In genomic region chr17:7243838-7244237, GRCh38 we compare ENCODE assay signal across 8 cellular contexts. TPM values are rescaled to one million over a fixed set of nuclear protein-coding genes. Genes with fewer than 3 reads are reported as not detected.
A peak's percentile ranks its signal among the peaks of the same experiment; 100 is the strongest.
DNase-seq lines count a peak whose midpoint lies in the region; ATAC-seq and TF ChIP-seq lines count a peak whose summit lies in the region.
"Not testable (repeated sequence)": the region's sequence is repeated elsewhere in the genome, so short reads cannot be mapped to it uniquely, and the experiment has no call there.

No MANE protein-coding gene starts in this region.

- H3K9me3 Mint-ChIP-seq in CD4-positive, alpha-beta memory T cell; T-cell; activated naive CD4-positive, alpha-beta T cell treated with anti-CD3 and anti-CD28 coated beads, Interleukin-2, amount 10 ng/mL, durations not matched to agents 7 days and 5 days; naive thymus-derived CD8-positive, alpha-beta T cell: not testable (repeated sequence)

- peaks cover 35% of the 10 kb centered on the region for H3K4me1 ChIP-seq in CD4-positive, alpha-beta memory T cell (ENCODE audit: insufficient read depth, low read length)
- H3K4me1 ChIP-seq in left ventricle myocardium inferior (peaks cover 50% of the 10 kb centered on the region), psoas muscle (peaks cover 39% of the 10 kb centered on the region), transverse colon (peaks cover 18 to 34% (median 29%) of the 10 kb centered on the region in 4 donors)

- intact Hi-C loops in CD4-positive, alpha-beta memory T cell (cut with micrococcal nuclease); left ventricle myocardium inferior (cut with micrococcal nuclease): not testable (repeated sequence)
- intact Hi-C loops in psoas muscle (cut with DNase I): loop anchor here (2.0 to 10.0 kb wide), 3 partner anchors 37 to 901 kb away; partner anchors contain the start of genes SENP3 (in 1 of the 2) and SLC2A4 (in 1 of the 2)
- intact Hi-C loops in transverse colon (cut with DNase I; ENCODE audit: low total_unique reads): loop anchor here (5.0 kb wide), 1 partner anchor 598 kb away; no protein-coding TSS in a partner anchor

- H3K27ac Mint-ChIP-seq in CD4-positive, alpha-beta memory T cell: peak overlapping the region in 6 of 7 donors; percentile 22 to 100 (median 93)
- H3K27ac Mint-ChIP-seq in T-cell: not testable (repeated sequence)
- peak overlapping the region; percentile 68 for H3K27ac Mint-ChIP-seq in activated naive CD4-positive, alpha-beta T cell treated with anti-CD3 and anti-CD28 coated beads, Interleukin-2, amount 10 ng/mL, durations not matched to agents 7 days and 5 days
- peak overlapping the region in 7 of 10 donors; percentile 48 to 100 (median 98) for H3K27ac Mint-ChIP-seq in naive thymus-derived CD8-positive, alpha-beta T cell

- H3K27me3 ChIP-seq in CD4-positive, alpha-beta memory T cell (ENCODE audit: insufficient read depth, low read length); left ventricle myocardium inferior (ENCODE audit: low read depth); psoas muscle (ENCODE audit: insufficient read depth in 3 of 3, low read length in 2 of 3); transverse colon: not testable (repeated sequence)

- peak overlapping the region; percentile 96 for H3K27ac ChIP-seq in CD4-positive, alpha-beta memory T cell (ENCODE audit: low read depth, low read length)
- peak overlapping the region; percentile 99 to 100 for H3K27ac ChIP-seq in coronary artery
- H3K27ac ChIP-seq in left ventricle myocardium inferior (replicated peaks): peak overlapping the region; percentile 99
- peak overlapping the region; percentile 87 for H3K27ac ChIP-seq in psoas muscle
- peak overlapping the region; percentile 91 to 99 (median 98) for H3K27ac ChIP-seq in transverse colon

- not testable (repeated sequence) for TF ChIP-seq EP300 in transverse colon (IDR thresholded peaks at IDR 0.05; ENCODE audit: low read depth)

- not testable (repeated sequence) for H3K27me3 Mint-ChIP-seq in CD4-positive, alpha-beta memory T cell; T-cell; activated naive CD4-positive, alpha-beta T cell treated with anti-CD3 and anti-CD28 coated beads, Interleukin-2, amount 10 ng/mL, durations not matched to agents 7 days and 5 days; naive thymus-derived CD8-positive, alpha-beta T cell

- H3K4me1 Mint-ChIP-seq in CD4-positive, alpha-beta memory T cell: peaks cover 27 to 58% (median 39%) of the 10 kb centered on the region in 4 donors
- H3K4me1 Mint-ChIP-seq in T-cell: peaks cover 46 to 51% (median 46%) of the 10 kb centered on the region in 3 donors
- peaks cover 46% of the 10 kb centered on the region for H3K4me1 Mint-ChIP-seq in activated naive CD4-positive, alpha-beta T cell treated with anti-CD3 and anti-CD28 coated beads, Interleukin-2, amount 10 ng/mL, durations not matched to agents 7 days and 5 days
- peaks cover 31 to 57% (median 46%) of the 10 kb centered on the region in 4 donors for H3K4me1 Mint-ChIP-seq in naive thymus-derived CD8-positive, alpha-beta T cell

- TF ChIP-seq CTCF in coronary artery (IDR thresholded peaks at IDR 0.05); left ventricle myocardium inferior (IDR thresholded peaks at IDR 0.05; ENCODE audit: borderline replicate concordance); psoas muscle (IDR thresholded peaks at IDR 0.05); transverse colon (IDR thresholded peaks at IDR 0.05): not testable (repeated sequence)

- H3K4me3 ChIP-seq in CD4-positive, alpha-beta memory T cell (ENCODE audit: low read length in 2 of 2): not testable (repeated sequence)
- H3K4me3 ChIP-seq in coronary artery (peak overlapping the region; percentile 98), left ventricle myocardium inferior (peak overlapping the region; percentile 97), psoas muscle (peak overlapping the region; percentile 96), transverse colon (peak overlapping the region in 1 of 4 donors; percentile 95)

- WGBS in psoas muscle, 3 donors: 48 to 76% (median 58%) methylated on average over 9 to 10 of the region's 10 CpGs
- 80% methylated on average over 10 of the region's 10 CpGs; no CpG with 5 or more reads in 1 of the 2 donors for WGBS in transverse colon (ENCODE audit: low coverage in 1 of 2), 2 donors

- peaks cover 24 to 60% of the 10 kb centered on the region in 2 donors for H3K36me3 Mint-ChIP-seq in CD4-positive, alpha-beta memory T cell
- H3K36me3 Mint-ChIP-seq in T-cell: peaks cover 29% of the 10 kb centered on the region
- peaks cover 57% of the 10 kb centered on the region for H3K36me3 Mint-ChIP-seq in activated naive CD4-positive, alpha-beta T cell treated with anti-CD3 and anti-CD28 coated beads, Interleukin-2, amount 10 ng/mL, durations not matched to agents 7 days and 5 days
- peaks cover 0 to 46% (median 4%) of the 10 kb centered on the region in 3 donors for H3K36me3 Mint-ChIP-seq in naive thymus-derived CD8-positive, alpha-beta T cell

- peak overlapping the region in 3 of 8 donors; percentile 25 to 66 (median 29) for H3K4me3 Mint-ChIP-seq in CD4-positive, alpha-beta memory T cell
- peak overlapping the region in 2 of 3 donors; percentile 47 to 99 for H3K4me3 Mint-ChIP-seq in T-cell
- peak overlapping the region; percentile 94 for H3K4me3 Mint-ChIP-seq in activated naive CD4-positive, alpha-beta T cell treated with anti-CD3 and anti-CD28 coated beads, Interleukin-2, amount 10 ng/mL, durations not matched to agents 7 days and 5 days
- H3K4me3 Mint-ChIP-seq in naive thymus-derived CD8-positive, alpha-beta T cell: peak overlapping the region in 3 of 10 donors; percentile 25 to 83 (median 59)

- not testable (repeated sequence) for DNase-seq in CD4-positive, alpha-beta memory T cell; T-cell; activated naive CD4-positive, alpha-beta T cell treated with anti-CD3 and anti-CD28 coated beads, Interleukin-2, amount 10 ng/mL, durations not matched to agents 7 days and 5 days; left ventricle myocardium inferior; naive thymus-derived CD8-positive, alpha-beta T cell; psoas muscle; transverse colon
- peak; percentile 68 for DNase-seq in coronary artery (ENCODE audit: low spot score)

- not testable (repeated sequence) for TF ChIP-seq POLR2A in transverse colon (IDR thresholded peaks at IDR 0.05)

- CTCF ChIA-PET in CD4-positive, alpha-beta memory T cell (lab: Charles Lee; ENCODE audit: partially characterized antibody): interaction anchor here (1.4 kb wide), 1 partner anchor 52 kb away, joined by 3 read pairs; no protein-coding TSS in a partner anchor
- CTCF ChIA-PET in T-cell (lab: Charles Lee): interaction anchor here in 1 of 2 donors (0.6 to 0.9 kb wide), 3 partner anchors 10 to 670 kb away, joined by 3 to 4 read pairs (median 3); no protein-coding TSS in a partner anchor
- CTCF ChIA-PET in activated naive CD4-positive, alpha-beta T cell treated with anti-CD3 and anti-CD28 coated beads, Interleukin-2, amount 10 ng/mL, durations not matched to agents 7 days and 5 days (lab: Charles Lee): not testable (repeated sequence)

- in situ Hi-C loops in transverse colon (cut with MboI; ENCODE audit: low pct_ligation_motif_present in 1 of 4, low pct_unique_long_range_greater_than_20kb in 1 of 4, low sequenced_read_pairs in 3 of 4): loop anchor here in 1 of 4 donors (25.0 kb wide), 1 partner anchor 893 kb away; no protein-coding TSS in a partner anchor

- POLR2A ChIA-PET in CD4-positive, alpha-beta memory T cell (lab: Charles Lee; ENCODE audit: partially characterized antibody): interaction anchor here (0.7 to 17.6 kb wide), 5 partner anchors 6 to 52 kb away, joined by 3 to 435 read pairs (median 17); partner anchors contain the start of genes ACADVL, CTDNEP1, DLG4 and DVL2
- POLR2A ChIA-PET in T-cell (lab: Charles Lee): not testable (repeated sequence)
- POLR2A ChIA-PET in naive thymus-derived CD8-positive, alpha-beta T cell (lab: Charles Lee): interaction anchor here (1.5 to 18.2 kb wide), 4 partner anchors 9 to 50 kb away, joined by 3 to 371 read pairs (median 12); partner anchors contain the start of genes ACADVL and DLG4

- not testable (repeated sequence) for ATAC-seq in T-cell (replicated peaks in 1 of 4); naive thymus-derived CD8-positive, alpha-beta T cell; psoas muscle

- peaks cover 28% of the 10 kb centered on the region for H3K36me3 ChIP-seq in CD4-positive, alpha-beta memory T cell (ENCODE audit: insufficient read depth, low read length)
- peaks cover 48% of the 10 kb centered on the region for H3K36me3 ChIP-seq in left ventricle myocardium inferior
- peaks cover 7 to 55% of the 10 kb centered on the region in 2 donors for H3K36me3 ChIP-seq in psoas muscle (ENCODE audit: insufficient read depth in 1 of 2, low read depth in 1 of 2)
- peaks cover 0 to 35% (median 17%) of the 10 kb centered on the region in 4 donors for H3K36me3 ChIP-seq in transverse colon

- H3K9me3 ChIP-seq in CD4-positive, alpha-beta memory T cell (ENCODE audit: control insufficient read depth in 1 of 2, low read length in 2 of 2); left ventricle myocardium inferior (replicated peaks); psoas muscle; transverse colon: not testable (repeated sequence)

RNA-seq across cellular contexts. Expression of gene GABARAP, which starts 1.6 kb away (rescaled TPM):
- total RNA-seq in CD4-positive, alpha-beta memory T cell: 100 to 1,000 TPM; 324 to 327 TPM
- 100 to 1,000 TPM; 741 to 896 TPM for polyA plus RNA-seq in CD4-positive, alpha-beta memory T cell
- 100 to 1,000 TPM; 197 to 278 (median 276) TPM for total RNA-seq in T-cell
- total RNA-seq in left ventricle myocardium inferior: 394 TPM
- 100 to 1,000 TPM; 268 to 280 TPM for total RNA-seq in naive thymus-derived CD8-positive, alpha-beta T cell
- polyA plus RNA-seq in naive thymus-derived CD8-positive, alpha-beta T cell: 100 to 1,000 TPM; 799 to 964 (median 817) TPM
- 100 to 1,000 TPM; 447 to 492 (median 481) TPM for total RNA-seq in psoas muscle
- 100 to 1,000 TPM; 344 to 569 (median 510) TPM for polyA plus RNA-seq in psoas muscle
- 100 to 1,000 TPM; 209 to 479 (median 394) TPM for total RNA-seq in transverse colon

RNA-seq across cellular contexts. Expression of gene PHF23, which starts 4.6 kb away (rescaled TPM):
- 10 to 100 TPM; 45.8 to 55.8 TPM for total RNA-seq in CD4-positive, alpha-beta memory T cell
- 10 to 100 TPM; 11.4 to 29.8 TPM for polyA plus RNA-seq in CD4-positive, alpha-beta memory T cell
- total RNA-seq in T-cell: 10 to 100 TPM; 13.3 to 51.6 (median 43.5) TPM
- 22.0 TPM for total RNA-seq in left ventricle myocardium inferior
- total RNA-seq in naive thymus-derived CD8-positive, alpha-beta T cell: 10 to 100 TPM; 49.9 to 53.9 TPM
- polyA plus RNA-seq in naive thymus-derived CD8-positive, alpha-beta T cell: 10 to 100 TPM; 18.1 to 35.7 (median 22.2) TPM
- 10 to 100 TPM; 20.9 to 28.8 (median 27.7) TPM for total RNA-seq in psoas muscle
- polyA plus RNA-seq in psoas muscle: 10 to 100 TPM; 24.0 to 43.3 (median 29.4) TPM
- total RNA-seq in transverse colon: 10 to 100 TPM; 20.6 to 33.5 (median 27.8) TPM

RNA-seq across cellular contexts. Expression of gene CTDNEP1, which starts 7.7 kb away (rescaled TPM):
- 100 to 1,000 TPM; 145 to 157 TPM for total RNA-seq in CD4-positive, alpha-beta memory T cell
- polyA plus RNA-seq in CD4-positive, alpha-beta memory T cell: 10 to 100 TPM; 42.4 to 59.1 TPM
- total RNA-seq in T-cell (100 to 1,000 TPM; 109 to 131 (median 125) TPM), left ventricle myocardium inferior (105 TPM), psoas muscle (100 to 1,000 TPM; 208 to 332 (median 254) TPM), transverse colon (100 to 1,000 TPM in 1 of 4 donors, 10 to 100 TPM in 3; 52.3 to 113 (median 60.4) TPM)
- total RNA-seq in naive thymus-derived CD8-positive, alpha-beta T cell: 100 to 1,000 TPM; 138 to 142 TPM
- polyA plus RNA-seq in naive thymus-derived CD8-positive, alpha-beta T cell: 10 to 100 TPM; 33.6 to 42.3 (median 39.7) TPM
- polyA plus RNA-seq in psoas muscle: 100 to 1,000 TPM; 171 to 281 (median 196) TPM

RNA-seq across cellular contexts. Expression of gene ELP5, which starts 8.2 kb away (rescaled TPM):
- total RNA-seq in CD4-positive, alpha-beta memory T cell: 10 to 100 TPM; 29.8 to 30.9 TPM
- 10 to 100 TPM; 68.0 to 71.3 TPM for polyA plus RNA-seq in CD4-positive, alpha-beta memory T cell
- 10 to 100 TPM; 29.8 to 35.9 (median 33.3) TPM for total RNA-seq in T-cell
- 62.5 TPM for total RNA-seq in left ventricle myocardium inferior
- total RNA-seq in naive thymus-derived CD8-positive, alpha-beta T cell: 10 to 100 TPM; 35.1 to 36.1 TPM
- polyA plus RNA-seq in naive thymus-derived CD8-positive, alpha-beta T cell: 10 to 100 TPM; 55.5 to 94.0 (median 70.8) TPM
- total RNA-seq in psoas muscle: 10 to 100 TPM; 55.7 to 87.0 (median 74.8) TPM
- polyA plus RNA-seq in psoas muscle: 100 to 1,000 TPM in 1 of 3 donors, 10 to 100 TPM in 2; 50.4 to 104 (median 86.0) TPM
- total RNA-seq in transverse colon: 10 to 100 TPM in 3 of 4 donors, 1 to 10 TPM in 1; 4.9 to 36.2 (median 30.3) TPM

RNA-seq across cellular contexts. Expression of gene DVL2, which starts 9.5 kb away (rescaled TPM):
- total RNA-seq in CD4-positive, alpha-beta memory T cell: 10 to 100 TPM; 75.1 to 76.8 TPM
- polyA plus RNA-seq in CD4-positive, alpha-beta memory T cell: 10 to 100 TPM; 22.0 to 23.7 TPM
- total RNA-seq in T-cell (10 to 100 TPM; 48.2 to 76.3 (median 70.4) TPM), left ventricle myocardium inferior (19.8 TPM), psoas muscle (10 to 100 TPM; 11.4 to 19.6 (median 13.8) TPM), transverse colon (100 to 1,000 TPM in 2 of 4 donors, 10 to 100 TPM in 2; 35.9 to 182 (median 69.2) TPM)
- 10 to 100 TPM; 80.7 to 81.5 TPM for total RNA-seq in naive thymus-derived CD8-positive, alpha-beta T cell
- 10 to 100 TPM; 19.3 to 26.5 (median 19.3) TPM for polyA plus RNA-seq in naive thymus-derived CD8-positive, alpha-beta T cell
- polyA plus RNA-seq in psoas muscle: 10 to 100 TPM; 10.0 to 22.1 (median 10.0) TPM
